ENCODE assay signal across 22 cellular contexts in genomic region chr12:131098178-131098981, GRCh38.
A peak's percentile ranks its signal among the peaks of the same experiment; 100 is the strongest.
DNase-seq lines count a peak whose midpoint lies in the region; ATAC-seq and TF ChIP-seq lines count a peak whose summit lies in the region.
"Had no signal": no experiment of that assay in that cellular context is flagged by ENCODE, and none has a peak within 500 bp of the region (broad histone marks: within the 10 kb centered on the region; RNA-seq: fewer than 3 reads in every experiment).

No MANE protein-coding gene starts in this region.

- DNase-seq in activated CD8-positive, alpha-beta memory T cell treated with anti-CD3 and anti-CD28 coated beads, Interleukin-2, amount 50 U/mL, for 4 hours = peak; percentile 6
- no peak for DNase-seq in activated CD8-positive, alpha-beta memory T cell treated with anti-CD3 and anti-CD28 coated beads for 24 hours
- peak; percentile 5 for DNase-seq in activated B cell treated with CpG ODN at 0.5 μM for 24 hours
- peak; percentile 43 for DNase-seq in islet precursor cell
- peak; percentile 53 for DNase-seq in sciatic nerve (ENCODE audit: low spot score)
- DNase-seq in NCI-H2227 (lab: John Stamatoyannopoulos, UW; ENCODE audit: unreplicated experiment) = no peak
- no peak for DNase-seq in AG08395 (ENCODE audit: low spot score)
- no peak for DNase-seq in stimulated activated CD4-positive, alpha-beta T cell treated with anti-CD3 and anti-CD28 coated beads, Interleukin-2, amount 100 ng/mL, for 48 hours
- DNase-seq: activated CD4-positive, alpha-beta T cell treated with anti-CD3 and anti-CD28 coated beads, Interleukin-2, amount 10 ng/mL, durations not matched to agents 24 days and 14 days; activated gamma-delta T cell; effector memory CD8-positive, alpha-beta T cell; foreskin keratinocyte; HCEC 1CT; NCI-H1694 treated with DMSO at 0.1 percent for 48 hours; NCI-H2171; NCI-H526; stimulated activated CD4-positive, alpha-beta T cell treated with anti-CD3 and anti-CD28 coated beads, Interleukin-1b, Interleukin-23, amount 100 ng/mL, for 48 hours had no signal

- intact Hi-C loops in activated B cell treated with CpG ODN at 0.5 μM for 24 hours (cut with micrococcal nuclease) (no loop called here), sciatic nerve (cut with DNase I) (no loop called here)

- ATAC-seq in activated B cell treated with CpG ODN at 0.5 μM for 24 hours (ENCODE audit: low read depth) = no peak
- ATAC-seq in sciatic nerve = no peak
- ATAC-seq: body of pancreas; effector memory CD8-positive, alpha-beta T cell; esophagus mucosa; foreskin keratinocyte; mucosa of descending colon had no signal

- H3K27ac Mint-ChIP-seq in activated B cell treated with CpG ODN at 0.5 μM for 24 hours = no peak overlapping the region
- H3K27ac Mint-ChIP-seq: activated CD4-positive, alpha-beta T cell treated with anti-CD3 and anti-CD28 coated beads, Interleukin-2, amount 10 ng/mL, durations not matched to agents 24 days and 14 days; B cell; effector memory CD8-positive, alpha-beta T cell; nephron had no signal

- POLR2A ChIA-PET in activated B cell treated with CpG ODN at 0.5 μM for 24 hours (lab: Charles Lee) = no interaction called here

- TF ChIP-seq CTCF in activated B cell treated with CpG ODN at 0.5 μM for 24 hours (IDR thresholded peaks at IDR 0.05) = no peak

- H3K36me3 Mint-ChIP-seq in activated B cell treated with CpG ODN at 0.5 μM for 24 hours (ENCODE audit: low read depth) = no peaks in the 10 kb centered on the region

- H3K4me3 Mint-ChIP-seq in activated B cell treated with CpG ODN at 0.5 μM for 24 hours = no peak overlapping the region
- H3K4me3 Mint-ChIP-seq: activated CD4-positive, alpha-beta T cell treated with anti-CD3 and anti-CD28 coated beads, Interleukin-2, amount 10 ng/mL, durations not matched to agents 24 days and 14 days; B cell; effector memory CD8-positive, alpha-beta T cell; nephron had no signal

- no peaks in the 10 kb centered on the region for H3K9me3 Mint-ChIP-seq in activated B cell treated with CpG ODN at 0.5 μM for 24 hours
- H3K9me3 Mint-ChIP-seq: activated CD4-positive, alpha-beta T cell treated with anti-CD3 and anti-CD28 coated beads, Interleukin-2, amount 10 ng/mL, durations not matched to agents 24 days and 14 days; effector memory CD8-positive, alpha-beta T cell had no signal

- CTCF ChIA-PET in activated B cell treated with CpG ODN at 0.5 μM for 24 hours (lab: Charles Lee) = no interaction called here

- H3K4me1 Mint-ChIP-seq in activated B cell treated with CpG ODN at 0.5 μM for 24 hours = peaks cover 11% of the 10 kb centered on the region
- H3K4me1 Mint-ChIP-seq: nephron had no signal

- peaks cover 3% of the 10 kb centered on the region for H3K27me3 Mint-ChIP-seq in activated B cell treated with CpG ODN at 0.5 μM for 24 hours
- H3K27me3 Mint-ChIP-seq: activated CD4-positive, alpha-beta T cell treated with anti-CD3 and anti-CD28 coated beads, Interleukin-2, amount 10 ng/mL, durations not matched to agents 24 days and 14 days; B cell; effector memory CD8-positive, alpha-beta T cell had no signal

Comparison
In these comparisons a context has a peak if more than half of its experiments do, and no peak if none do; other contexts are left out.
1. DNase-seq: peak in activated CD8-positive, alpha-beta memory T cell treated with anti-CD3 and anti-CD28 coated beads, Interleukin-2, amount 50 U/mL, for 4 hours (single experiment), activated B cell treated with CpG ODN at 0.5 μM for 24 hours (single experiment), islet precursor cell (single experiment) and sciatic nerve (single experiment); none in activated CD8-positive, alpha-beta memory T cell treated with anti-CD3 and anti-CD28 coated beads for 24 hours (single experiment), NCI-H2227 (single experiment), AG08395 (single experiment) and stimulated activated CD4-positive, alpha-beta T cell treated with anti-CD3 and anti-CD28 coated beads, Interleukin-2, amount 100 ng/mL, for 48 hours (0 of 2).